18 cellular contexts compared by ENCODE assay signal in genomic region chr10:106498675-106499074, GRCh38.
DNase-seq lines count a peak whose midpoint lies in the region; ATAC-seq and TF ChIP-seq lines count a peak whose summit lies in the region.
"Had no signal": no experiment of that assay in that cellular context is flagged by ENCODE, and none has a peak within 500 bp of the region (broad histone marks: within the 10 kb centered on the region; RNA-seq: fewer than 3 reads in every experiment).

No MANE protein-coding gene starts in this region.

- H3F3A ChIP-seq in PC-3 (ENCODE audit: low read length, unreplicated experiment) = no peaks in the 10 kb centered on the region

- H2AFZ ChIP-seq in PC-3 (ENCODE audit: low read length) = 0 out of 2 replicates have a peak overlapping the region, but pooled peaks have one; percentile 7
- no peak overlapping the region for H2AFZ ChIP-seq in hepatocyte

- peaks cover 43% of the 10 kb centered on the region for H3K4me1 Mint-ChIP-seq in Calu3 (ENCODE audit: low read depth, unreplicated experiment)
- H3K4me1 Mint-ChIP-seq: CD14-positive monocyte; CD4-positive, alpha-beta memory T cell; CD4-positive, CD25-positive, alpha-beta regulatory T cell; CD8-positive, alpha-beta memory T cell had no signal

- TF ChIP-seq EP300 in gastroesophageal sphincter (IDR thresholded peaks at IDR 0.05) = no peak

- no peaks in the 10 kb centered on the region for H3K9me3 Mint-ChIP-seq in Calu3 (ENCODE audit: low read depth, unreplicated experiment)

- no peak overlapping the region for H3K4me3 Mint-ChIP-seq in Calu3 (ENCODE audit: low read depth, unreplicated experiment)
- H3K4me3 Mint-ChIP-seq: CD14-positive monocyte; CD4-positive, alpha-beta memory T cell; CD4-positive, CD25-positive, alpha-beta regulatory T cell; CD8-positive, alpha-beta memory T cell had no signal

- H3K4me3 ChIP-seq in PC-3 (ENCODE audit: low read length) (no peak overlapping the region), hepatocyte (no peak overlapping the region), right lobe of liver (no peak overlapping the region), gastroesophageal sphincter (no peak overlapping the region)
- H3K4me3 ChIP-seq: BLaER1 had no signal

- H3K4me1 ChIP-seq in PC-3 (ENCODE audit: insufficient read depth, low read length) (peaks cover 48% of the 10 kb centered on the region), hepatocyte (ENCODE audit: insufficient read depth) (peaks cover 13% of the 10 kb centered on the region), right lobe of liver (peaks cover 0 to 22% (median 8%) of the 10 kb centered on the region in 4 donors), gastroesophageal sphincter (no peaks in the 10 kb centered on the region)
- H3K4me1 ChIP-seq: BE2C, BLaER1 had no signal

- H3K36me3 ChIP-seq in PC-3 (ENCODE audit: low read depth, low read length) (no peaks in the 10 kb centered on the region), hepatocyte (replicated peaks; ENCODE audit: insufficient read depth, low read depth) (no peaks in the 10 kb centered on the region), right lobe of liver (no peaks in the 10 kb centered on the region), gastroesophageal sphincter (no peaks in the 10 kb centered on the region)
- H3K36me3 ChIP-seq: BE2C, BLaER1 had no signal

- peaks cover 5% of the 10 kb centered on the region for H3K36me3 Mint-ChIP-seq in Calu3 (ENCODE audit: insufficient read depth, unreplicated experiment)
- H3K36me3 Mint-ChIP-seq: CD14-positive monocyte; CD4-positive, alpha-beta memory T cell; CD4-positive, CD25-positive, alpha-beta regulatory T cell; CD8-positive, alpha-beta memory T cell had no signal

- H3K9ac ChIP-seq in PC-3 (ENCODE audit: low read length) = peak overlapping the region; percentile 90
- H3K9ac ChIP-seq: BLaER1 had no signal

- ATAC-seq in PC-3 = no peak
- ATAC-seq in right lobe of liver = peak; percentile 54 to 83 (median 60)
- ATAC-seq in gastroesophageal sphincter = no peak

- H3K79me2 ChIP-seq in PC-3 (ENCODE audit: low read length) (no peaks in the 10 kb centered on the region), hepatocyte (no peaks in the 10 kb centered on the region)

- H3K4me2 ChIP-seq in PC-3 (ENCODE audit: low read length) (peak overlapping the region; percentile 51; the same call in 1 of the 2 replicates), hepatocyte (peak overlapping the region; percentile 25)
- H3K4me2 ChIP-seq: BLaER1 had no signal

- H3K9me2 ChIP-seq in PC-3 (replicated peaks; ENCODE audit: low read length) (no peaks in the 10 kb centered on the region), hepatocyte (replicated peaks; ENCODE audit: insufficient read depth) (no peaks in the 10 kb centered on the region)

- no peaks in the 10 kb centered on the region for H3K27me3 Mint-ChIP-seq in Calu3 (ENCODE audit: unreplicated experiment)
- H3K27me3 Mint-ChIP-seq: CD4-positive, alpha-beta memory T cell; CD4-positive, CD25-positive, alpha-beta regulatory T cell; CD8-positive, alpha-beta memory T cell had no signal

- H3K27ac ChIP-seq in PC-3 (ENCODE audit: low read length) (peak overlapping the region; percentile 100), hepatocyte (no peak overlapping the region), right lobe of liver (peak overlapping the region in 2 of 3 donors; percentile 33 to 57), gastroesophageal sphincter (no peak overlapping the region)
- H3K27ac ChIP-seq: BLaER1 had no signal

- no peak for DNase-seq in PC-3
- no peak for DNase-seq in hepatocyte (ENCODE audit: low spot score)
- no peak for DNase-seq in right lobe of liver
- no peak for DNase-seq in dermis blood vessel endothelial cell
- no peak for DNase-seq in Calu3
- DNase-seq: 8988T; ACHN; BE2C; C1 segment of cervical spinal cord; CD4-positive, alpha-beta memory T cell; CD4-positive, CD25-positive, alpha-beta regulatory T cell; CD8-positive, alpha-beta memory T cell; COR-L47; DMS79 treated with DMSO at 0.1 percent for 48 hours; GF-D8 had no signal

- no peaks in the 10 kb centered on the region for H3K9me3 ChIP-seq in PC-3 (ENCODE audit: low read length)
- H3K9me3 ChIP-seq in hepatocyte (ENCODE audit: low read depth) = no peaks in the 10 kb centered on the region
- H3K9me3 ChIP-seq in right lobe of liver = no peaks in the 10 kb centered on the region
- H3K9me3 ChIP-seq in gastroesophageal sphincter = no peaks in the 10 kb centered on the region
- H3K9me3 ChIP-seq: BE2C, BLaER1 had no signal

- CTCF ChIA-PET in PC-3 (lab: Charles Lee) = no interaction called here
- CTCF ChIA-PET in Calu3 (lab: Charles Lee) = no interaction called here

- no peak for TF ChIP-seq CTCF in PC-3 (conservative IDR thresholded peaks at IDR 0.05; ENCODE audit: low read depth, low read length)
- no peak for TF ChIP-seq CTCF in hepatocyte (IDR thresholded peaks at IDR 0.05; ENCODE audit: poor library complexity)
- TF ChIP-seq CTCF in right lobe of liver (IDR thresholded peaks at IDR 0.05) = no peak
- no peak for TF ChIP-seq CTCF in gastroesophageal sphincter (IDR thresholded peaks at IDR 0.05)
- no peak for TF ChIP-seq CTCF in Calu3 (IDR thresholded peaks at IDR 0.05; ENCODE audit: unreplicated experiment)

- no peak for TF ChIP-seq POLR2A in right lobe of liver (IDR thresholded peaks at IDR 0.05)
- TF ChIP-seq POLR2A in gastroesophageal sphincter (IDR thresholded peaks at IDR 0.05) = no peak

- H3K27me3 ChIP-seq in PC-3 (ENCODE audit: low read length) (no peaks in the 10 kb centered on the region), hepatocyte (peaks cover 5% of the 10 kb centered on the region), right lobe of liver (no peaks in the 10 kb centered on the region), gastroesophageal sphincter (no peaks in the 10 kb centered on the region)
- H3K27me3 ChIP-seq: BE2C, BLaER1 had no signal

- intact Hi-C loops in PC-3 (cut with micrococcal nuclease) = no loop called here
- intact Hi-C loops in right lobe of liver (cut with DNase I) = no loop called here
- intact Hi-C loops in Calu3 (cut with micrococcal nuclease; ENCODE audit: unreplicated experiment) = no loop called here

- H3K27ac Mint-ChIP-seq in Calu3 (ENCODE audit: unreplicated experiment) = no peak overlapping the region
- H3K27ac Mint-ChIP-seq: CD14-positive monocyte; CD4-positive, CD25-positive, alpha-beta regulatory T cell; CD8-positive, alpha-beta memory T cell had no signal

- POLR2A ChIA-PET in PC-3 (lab: Charles Lee; ENCODE audit: unreplicated experiment) = no interaction called here

- no TSS peak for BruUV-seq in PC-3 (replicated peaks; lab: Mats Ljungman, UMichigan)
- no TSS peak for BruUV-seq in Calu3 (replicated peaks; lab: Mats Ljungman, UMichigan)

- H4K20me1 ChIP-seq in PC-3 (ENCODE audit: low read length) (no peaks in the 10 kb centered on the region), hepatocyte (ENCODE audit: insufficient read depth, poor library complexity, severe bottlenecking) (no peaks in the 10 kb centered on the region)
- H4K20me1 ChIP-seq: BLaER1 had no signal

- 59% methylated on average over 4 of the region's 4 CpGs for WGBS in hepatocyte (ENCODE audit: low lambda C conversion rate, missing lambda C conversion rate)
- WGBS in right lobe of liver (ENCODE audit: insufficient coverage, low coverage, low lambda C conversion rate, missing lambda C conversion rate) = 26% methylated on average over 4 of the region's 4 CpGs
- WGBS in gastroesophageal sphincter (ENCODE audit: low coverage in 1 of 2), 2 donors = 59 to 80% methylated on average over 4 of the region's 4 CpGs

Comparison
In these comparisons a context has a peak if more than half of its experiments do, and no peak if none do; other contexts are left out.
1. ATAC-seq: peak in right lobe of liver (4 of 4); none in PC-3 (single experiment) and gastroesophageal sphincter (single experiment).
2. H3K27ac ChIP-seq: peak in PC-3 (single experiment) and right lobe of liver (2 of 3); none in hepatocyte (single experiment) and gastroesophageal sphincter (0 of 4).